ENCODE assay signal across 10 cellular contexts in genomic region chr10:89389254-89389653, GRCh38. TPM values are rescaled to one million over a fixed set of nuclear protein-coding genes. Genes with fewer than 3 reads are reported as not detected.
DNase-seq lines count a peak whose midpoint lies in the region; ATAC-seq, FAIRE-seq and TF ChIP-seq lines count a peak whose summit lies in the region.
"Had no signal": no experiment of that assay in that cellular context is flagged by ENCODE, and none has a peak within 500 bp of the region (broad histone marks: within the 10 kb centered on the region; RNA-seq: fewer than 3 reads in every experiment).

No MANE protein-coding gene starts in this region.

- peaks cover 4% of the 10 kb centered on the region for H3K79me2 ChIP-seq in osteoblast (ENCODE audit: insufficient read depth, low read length)

- H3K9me3 ChIP-seq in osteoblast (ENCODE audit: low read depth, low read length) = no peaks in the 10 kb centered on the region
- H3K9me3 ChIP-seq in T-helper 17 cell (ENCODE audit: control insufficient read depth, low read length, poor library complexity, severe bottlenecking) = no peaks in the 10 kb centered on the region
- H3K9me3 ChIP-seq in MG63 = no peaks in the 10 kb centered on the region

- ATAC-seq in T-helper 17 cell (no peak), Right ventricle myocardium superior (ENCODE audit: poor library complexity) (no peak)

- H3K4me3 ChIP-seq in bronchial epithelial cell (ENCODE audit: low read depth, low read length) (no peak overlapping the region), osteoblast (ENCODE audit: insufficient read depth, low read length) (no peak overlapping the region), MG63 (no peak overlapping the region)

- H3K36me3 ChIP-seq in bronchial epithelial cell (ENCODE audit: control insufficient read depth, insufficient read depth, low read length) (no peaks in the 10 kb centered on the region), osteoblast (ENCODE audit: insufficient read depth, low read length) (no peaks in the 10 kb centered on the region), MG63 (no peaks in the 10 kb centered on the region)

- intact Hi-C loops in Right ventricle myocardium superior (cut with DNase I) = no loop called here

- no peaks in the 10 kb centered on the region for H3K27me3 Mint-ChIP-seq in T-helper 17 cell
- H3K27me3 Mint-ChIP-seq: naive B cell had no signal

- H3K36me3 Mint-ChIP-seq in T-helper 17 cell (ENCODE audit: low read depth) = no peaks in the 10 kb centered on the region
- H3K36me3 Mint-ChIP-seq: naive B cell had no signal

- H3K27ac ChIP-seq in osteoblast (ENCODE audit: low read depth, low read length) = no peak overlapping the region

- H3K27ac Mint-ChIP-seq in T-helper 17 cell = no peak overlapping the region

- peaks cover 19% of the 10 kb centered on the region for H3K4me1 ChIP-seq in osteoblast (ENCODE audit: insufficient read depth, low read length)

- H3K4me1 Mint-ChIP-seq in T-helper 17 cell = peaks cover 4% of the 10 kb centered on the region

- H3K4me2 ChIP-seq in osteoblast (ENCODE audit: insufficient read depth, low read length) = no peak overlapping the region

- H2AFZ ChIP-seq in osteoblast (ENCODE audit: low read length) = no peak overlapping the region

- peak; percentile 61 for DNase-seq in ELR (ENCODE audit: low read depth)
- peak; percentile 57 to 69 for DNase-seq in Kasumi-1 (lab: John Stamatoyannopoulos, UW)
- DNase-seq in bronchial epithelial cell (ENCODE audit: low read depth) = peak; percentile 35
- no peak for DNase-seq in osteoblast (ENCODE audit: insufficient read length, low spot score, missing footprints)
- no peak for DNase-seq in stimulated activated CD4-positive, alpha-beta T cell treated with anti-CD3 and anti-CD28 coated beads, Interleukin-4, amount 100 ng/mL, for 24 hours
- no peak for DNase-seq in T-helper 17 cell
- DNase-seq in MG63 = no peak
- no peak for DNase-seq in Right ventricle myocardium superior
- DNase-seq: activated T-cell treated with anti-CD3 and anti-CD28 coated beads, Interleukin-2, amount 50 U/mL, for 1 hour; naive B cell had no signal

- no peak overlapping the region for H3K4me3 Mint-ChIP-seq in T-helper 17 cell

- no peaks in the 10 kb centered on the region for H4K20me1 ChIP-seq in osteoblast (ENCODE audit: insufficient read depth, low read length)

- H3K27me3 ChIP-seq in bronchial epithelial cell (ENCODE audit: control insufficient read depth, insufficient read depth, low read length) (no peaks in the 10 kb centered on the region), osteoblast (ENCODE audit: insufficient read depth, low read length) (no peaks in the 10 kb centered on the region), MG63 (no peaks in the 10 kb centered on the region)

- peak; percentile 7 for TF ChIP-seq CTCF in bronchial epithelial cell (IDR thresholded peaks at IDR 0.05; ENCODE audit: insufficient read depth, low read length, severe bottlenecking)
- TF ChIP-seq CTCF in osteoblast (IDR thresholded peaks at IDR 0.05; ENCODE audit: extremely low read depth, low read depth, low read length) = peak; percentile 54

- FAIRE-seq in bronchial epithelial cell (lab: Jason Lieb, UNC) = no peak

RNA-seq across cellular contexts. Expression of gene IFIT1, which starts 3.2 kb away (rescaled TPM):
- 0.26 TPM in 2 replicates for total RNA-seq in bronchial epithelial cell
- 19.7 and 34.4 TPM in 2 replicates for total RNA-seq in osteoblast
- total RNA-seq in T-helper 17 cell = 1 to 10 TPM; 1.9 to 3.8 TPM
- 40.8 and 44.7 TPM in 2 replicates for total RNA-seq in MG63 (2014; rRNA removed; shearing (Covaris generic); ENCODE audit: low replicate concordance)
- total RNA-seq in Right ventricle myocardium superior = 28.1 TPM

RNA-seq across cellular contexts. Expression of gene IFIT1B, which starts 11.4 kb away (rescaled TPM):
- not detected in 2 replicates for total RNA-seq in bronchial epithelial cell
- total RNA-seq in osteoblast = not detected in 2 replicates
- not detected for total RNA-seq in T-helper 17 cell
- not detected in 2 replicates for total RNA-seq in MG63 (2014; rRNA removed; shearing (Covaris generic); ENCODE audit: low replicate concordance)
- not detected for total RNA-seq in Right ventricle myocardium superior

RNA-seq across cellular contexts. Expression of gene IFIT5, which starts 25.1 kb away (rescaled TPM):
- total RNA-seq in bronchial epithelial cell = 3.1 and 5.3 TPM in 2 replicates
- total RNA-seq in osteoblast = 30.4 and 39.1 TPM in 2 replicates
- total RNA-seq in T-helper 17 cell = 10 to 100 TPM; 12.7 to 15.2 TPM
- 15.2 and 18.9 TPM in 2 replicates for total RNA-seq in MG63 (2014; rRNA removed; shearing (Covaris generic); ENCODE audit: low replicate concordance)
- total RNA-seq in Right ventricle myocardium superior = 7.1 TPM

Comparison
In these comparisons a context has a peak if more than half of its experiments do, and no peak if none do; other contexts are left out.
1. DNase-seq: peak in ELR (single experiment), Kasumi-1 (2 of 2) and bronchial epithelial cell (single experiment); none in osteoblast (single experiment), stimulated activated CD4-positive, alpha-beta T cell treated with anti-CD3 and anti-CD28 coated beads, Interleukin-4, amount 100 ng/mL, for 24 hours (single experiment), T-helper 17 cell (0 of 3), MG63 (single experiment) and Right ventricle myocardium superior (single experiment).